ENCODE assay signal across 23 cellular contexts in the genomic region with DNA sequence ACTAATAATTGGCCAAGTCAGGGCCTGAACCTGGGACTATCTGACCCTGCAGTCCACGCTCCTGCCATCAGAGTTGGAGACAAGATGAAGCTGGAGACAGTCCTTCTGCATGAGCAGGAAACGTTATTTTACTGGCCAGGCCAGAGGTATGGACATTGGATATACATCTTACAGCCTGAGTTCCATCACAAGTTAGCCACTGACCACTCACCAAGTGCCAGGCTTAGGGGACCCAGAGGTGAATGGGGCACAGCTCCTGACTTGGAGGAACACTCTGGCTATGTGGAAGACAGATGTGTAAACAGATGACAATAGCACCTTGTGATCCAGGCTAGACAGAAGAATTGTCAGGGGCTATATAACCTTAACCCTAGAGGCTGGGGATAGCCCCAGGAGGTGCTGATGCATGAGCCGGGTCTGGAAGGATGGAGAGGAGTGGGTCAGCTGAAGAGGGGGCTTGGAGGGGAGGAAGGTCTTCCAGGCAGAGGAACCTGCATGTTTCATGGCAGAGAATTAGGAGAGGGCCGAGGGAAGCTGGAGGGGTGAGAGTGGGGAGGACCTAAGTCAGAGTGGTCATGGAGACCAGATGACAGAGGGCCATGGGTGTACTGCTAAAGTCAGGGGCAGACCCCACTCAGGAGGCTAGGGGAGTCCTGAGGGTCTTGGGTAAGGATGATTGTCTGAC. TPM values are rescaled to one million over a fixed set of nuclear protein-coding genes. Genes with fewer than 3 reads are reported as not detected.
"Had no signal": no experiment of that assay in that cellular context is flagged by ENCODE, and none has a peak within 500 bp of the region (broad histone marks: within the 10 kb centered on the region; RNA-seq: fewer than 3 reads in every experiment).

No MANE protein-coding gene starts in this region.

- H3K27me3 Mint-ChIP-seq: activated CD8-positive, alpha-beta T cell treated with anti-CD3 and anti-CD28 coated beads for 36 hours; activated naive CD8-positive, alpha-beta T cell treated with anti-CD3 and anti-CD28 coated beads for 36 hours had no signal

- H3K4me3 ChIP-seq: dorsolateral prefrontal cortex, lung, neural progenitor cell, prostate gland, right atrium auricular region, testis, upper lobe of right lung had no signal

- H3K27me3 ChIP-seq: neural progenitor cell, right atrium auricular region, testis had no signal

- H3K4me1 ChIP-seq: neural progenitor cell, prostate gland, right atrium auricular region, testis, upper lobe of right lung had no signal

- H3K9me3 ChIP-seq: prostate gland, right atrium auricular region, testis, upper lobe of right lung had no signal

- H3K36me3 Mint-ChIP-seq: activated naive CD8-positive, alpha-beta T cell treated with anti-CD3 and anti-CD28 coated beads for 36 hours; neural progenitor cell had no signal

- H3K9me3 Mint-ChIP-seq: activated CD8-positive, alpha-beta T cell treated with anti-CD3 and anti-CD28 coated beads for 36 hours; activated naive CD8-positive, alpha-beta T cell treated with anti-CD3 and anti-CD28 coated beads for 36 hours; neural progenitor cell; T-helper 2 cell treated with Interferon-gamma antibody and Interleukin-4, amounts not matched to agents 5 μg/mL and 100 μg/mL, for 36 hours had no signal

- H3K36me3 ChIP-seq: neural progenitor cell, prostate gland, right atrium auricular region, upper lobe of right lung had no signal

- H3K27ac Mint-ChIP-seq: activated CD8-positive, alpha-beta T cell treated with anti-CD3 and anti-CD28 coated beads for 36 hours; activated naive CD8-positive, alpha-beta T cell treated with anti-CD3 and anti-CD28 coated beads for 36 hours; neural progenitor cell; T-helper 2 cell treated with Interferon-gamma antibody and Interleukin-4, amounts not matched to agents 5 μg/mL and 100 μg/mL, for 36 hours; WTC11 had no signal

- DNase-seq: activated CD4-positive, alpha-beta T cell treated with anti-CD3 and anti-CD28 coated beads for 48 hours; activated CD8-positive, alpha-beta T cell treated with anti-CD3 and anti-CD28 coated beads for 36 hours; activated naive CD8-positive, alpha-beta T cell treated with anti-CD3 and anti-CD28 coated beads for 36 hours; activated T-cell treated with anti-CD3 and anti-CD28 coated beads, Interleukin-2, amount 50 U/mL, for 48 hours; amniotic stem cell; dorsolateral prefrontal cortex; erythroblast; foreskin melanocyte; glutamatergic neuron; hippocampal formation; SW 1271; testis; upper lobe of right lung had no signal

- H3K4me3 Mint-ChIP-seq: activated CD8-positive, alpha-beta T cell treated with anti-CD3 and anti-CD28 coated beads for 36 hours; activated naive CD8-positive, alpha-beta T cell treated with anti-CD3 and anti-CD28 coated beads for 36 hours; neural progenitor cell; T-helper 2 cell treated with Interferon-gamma antibody and Interleukin-4, amounts not matched to agents 5 μg/mL and 100 μg/mL, for 36 hours; WTC11 had no signal

- H3K27ac ChIP-seq: dorsolateral prefrontal cortex, neural progenitor cell, prostate gland, right atrium auricular region, testis, upper lobe of right lung had no signal

- ATAC-seq: activated CD8-positive, alpha-beta T cell treated with anti-CD3 and anti-CD28 coated beads for 36 hours; upper lobe of right lung; WTC11 had no signal

RNA-seq across cellular contexts. Expression of a gene that starts 52.5 kb away (rescaled TPM):
- total RNA-seq: activated CD8-positive, alpha-beta T cell treated with anti-CD3 and anti-CD28 coated beads for 36 hours; activated naive CD8-positive, alpha-beta T cell treated with anti-CD3 and anti-CD28 coated beads for 36 hours; cardiac septum; lung; myocyte; osteoblast; right atrium auricular region; skeletal muscle tissue; upper lobe of right lung had no signal
